In genomic region chr9:706606-707451, GRCh38 we compare ENCODE assay signal across 8 cellular contexts.
DNase-seq lines count a peak whose midpoint lies in the region; ATAC-seq, FAIRE-seq and TF ChIP-seq lines count a peak whose summit lies in the region.

No MANE protein-coding gene starts in this region.

- no TSS peak for BruUV-seq in K562 (replicated peaks; lab: Mats Ljungman, UMichigan)

- CTCF ChIA-PET in AG04449 (lab: Yijun Ruan, JAX): interaction anchor here (0.7 to 2.6 kb wide), 6 partner anchors 9 to 94 kb away, joined by 3 to 11 read pairs (median 4); no protein-coding TSS in a partner anchor
- CTCF ChIA-PET in K562 (lab: Yijun Ruan, JAX; ENCODE audit: low intra/inter-chr PET ratio): no interaction called here

- no peak for TF ChIP-seq EP300 in K562 (IDR thresholded peaks at IDR 0.05; ENCODE audit: low read length)

- no peak for FAIRE-seq in K562 (lab: Jason Lieb, UNC)

- H4K20me1 ChIP-seq in GM23248 (ENCODE audit: insufficient read depth) (no peaks in the 10 kb centered on the region), K562 (replicated peaks; ENCODE audit: control insufficient read depth, insufficient read depth, low read length) (no peaks in the 10 kb centered on the region)

- H3K27me3 ChIP-seq in GM23248 (replicated peaks; ENCODE audit: insufficient read depth) (no peaks in the 10 kb centered on the region), K562 (ENCODE audit: control insufficient read depth in 2 of 2, insufficient read depth in 2 of 2, low read length in 2 of 2) (peaks cover 10 to 28% of the 10 kb centered on the region in 2 experiments), prostate gland (replicated peaks; ENCODE audit: insufficient read depth) (no peaks in the 10 kb centered on the region)

- TF ChIP-seq CTCF in AG04449 (IDR thresholded peaks at IDR 0.05; ENCODE audit: insufficient read depth, low read length, missing control alignments): no peak
- no peak for TF ChIP-seq CTCF in K562 (IDR thresholded peaks at IDR 0.05 in 2 of 3, conservative IDR thresholded peaks at IDR 0.05 in 1 of 3; ENCODE audit: insufficient read depth in 2 of 3, low read depth in 1 of 3, low read length in 3 of 3)
- TF ChIP-seq CTCF in prostate gland (IDR thresholded peaks at IDR 0.05): no peak

- in situ Hi-C loops in GM23248 (cut with MboI) (no loop called here), K562 (cut with MboI) (no loop called here)

- H3K9ac ChIP-seq in GM23248: peak overlapping the region; percentile 83
- H3K9ac ChIP-seq in SK-N-MC (ENCODE audit: insufficient read length): peak overlapping the region; percentile 46
- H3K9ac ChIP-seq in K562 (ENCODE audit: insufficient read depth in 1 of 2, low read depth in 2 of 2, low read length in 2 of 2): peak overlapping the region in 1 of 2 experiments; percentile 68; a peak in 1 of 4 replicates

- no peak for TF ChIP-seq POLR2A in K562 (conservative IDR thresholded peaks at IDR 0.05)
- TF ChIP-seq POLR2A in prostate gland (IDR thresholded peaks at IDR 0.05): no peak

- no peak for TF ChIP-seq RAD21 in K562 (CRISPR knock-in tag; conservative IDR thresholded peaks at IDR 0.05 in 1 of 2, IDR thresholded peaks at IDR 0.05 in 1 of 2)

- WGBS in GM23248 (ENCODE audit: low coverage in 1 of 2, low lambda C conversion rate in 2 of 2, missing lambda C conversion rate in 2 of 2), 2 experiments: 1% methylated on average over 37 to 50 of the region's 51 CpGs
- 2% methylated on average over 20 of the region's 51 CpGs for WGBS in K562 (ENCODE audit: insufficient coverage, low coverage, missing lambda C conversion rate)
- 1% methylated on average over 42 of the region's 51 CpGs for WGBS in prostate gland

- peaks cover 10% of the 10 kb centered on the region; the same call in 1 of the 2 replicates for H3K36me3 ChIP-seq in GM23248 (ENCODE audit: low read depth)
- H3K36me3 ChIP-seq in SK-N-MC (ENCODE audit: insufficient read depth, low read length): peaks cover 14% of the 10 kb centered on the region
- no peaks in the 10 kb centered on the region for H3K36me3 ChIP-seq in K562 (ENCODE audit: control insufficient read depth, insufficient read depth, low read length)
- peaks cover 4 to 10% of the 10 kb centered on the region in 2 donors for H3K36me3 ChIP-seq in prostate gland

- intact Hi-C loops in K562 (cut with micrococcal nuclease) (no loop called here), prostate gland (cut with DNase I) (loop anchor here (5.0 kb wide), 1 partner anchor 40 kb away; no protein-coding TSS in a partner anchor)

- peak; percentile 74 for ATAC-seq in K562

- H3K9me3 ChIP-seq in GM23248 (ENCODE audit: low read depth) (no peaks in the 10 kb centered on the region), SK-N-MC (ENCODE audit: low read depth, low read length) (no peaks in the 10 kb centered on the region), K562 (replicated peaks; ENCODE audit: control insufficient read depth, insufficient read depth, low read depth, low read length) (no peaks in the 10 kb centered on the region), prostate gland (no peaks in the 10 kb centered on the region)

- H3K79me2 ChIP-seq in GM23248 (ENCODE audit: insufficient read depth): peaks cover 64% of the 10 kb centered on the region
- H3K79me2 ChIP-seq in K562 (ENCODE audit: control insufficient read depth, insufficient read depth, low read length): no peaks in the 10 kb centered on the region

- H3K4me2 ChIP-seq in GM23248 (ENCODE audit: unreplicated experiment) (peak overlapping the region; percentile 83), K562 (ENCODE audit: insufficient read depth, low read length) (peak overlapping the region; percentile 32; the same call in 1 of the 2 replicates)

- H3K27ac ChIP-seq in GM23248 (peak overlapping the region; percentile 80), SK-N-MC (peak overlapping the region; percentile 69), K562 (ENCODE audit: extremely low read depth, low read depth, low read length) (no peak overlapping the region), prostate gland (peak overlapping the region; percentile 83 to 87)

- POLR2A ChIA-PET in AG04449 (lab: Yijun Ruan, JAX): interaction anchor here (0.6 to 2.2 kb wide), 8 partner anchors 10 to 52 kb away, joined by 3 to 11 read pairs (median 4); no protein-coding TSS in a partner anchor
- POLR2A ChIA-PET in K562 (lab: Yijun Ruan, JAX): no interaction called here

- no peaks in the 10 kb centered on the region for H3K9me1 ChIP-seq in K562 (ENCODE audit: control insufficient read depth, insufficient read depth, low read length)

- H3K9me2 ChIP-seq in GM23248 (ENCODE audit: insufficient read depth): no peaks in the 10 kb centered on the region

- peaks cover 23% of the 10 kb centered on the region; the same call in 1 of the 2 replicates for H3F3A ChIP-seq in GM23248 (ENCODE audit: insufficient read depth)

- H3K4me1 ChIP-seq in GM23248 (ENCODE audit: insufficient read depth): peaks cover 29% of the 10 kb centered on the region
- peaks cover 0 to 5% of the 10 kb centered on the region in 2 experiments; a peak in 1 of 5 replicates for H3K4me1 ChIP-seq in K562 (replicated peaks in 1 of 2; ENCODE audit: control insufficient read depth in 2 of 2, insufficient read depth in 2 of 2, low read length in 2 of 2)
- H3K4me1 ChIP-seq in prostate gland (replicated peaks): no peaks in the 10 kb centered on the region

- H2AFZ ChIP-seq in GM23248: peak overlapping the region; percentile 82
- H2AFZ ChIP-seq in K562 (ENCODE audit: low read depth, low read length): no peak overlapping the region

- peak overlapping the region; percentile 59 for H3K4me3 ChIP-seq in AG04449 (ENCODE audit: low read depth, low read length)
- H3K4me3 ChIP-seq in GM23248: peak overlapping the region; percentile 71
- H3K4me3 ChIP-seq in SK-N-MC: peak overlapping the region; percentile 81
- H3K4me3 ChIP-seq in K562: 0 out of 2 replicates have a peak overlapping the region, but pooled peaks have one; percentile 3
- H3K4me3 ChIP-seq in prostate gland: peak overlapping the region; percentile 37 to 50

- no peak for DNase-seq in AG04449 (ENCODE audit: low read depth, low spot score)
- DNase-seq in GM23248: peak; percentile 86
- no peak for DNase-seq in SK-N-MC (ENCODE audit: low read depth, low spot score)
- DNase-seq in K562 (ENCODE audit: extremely low read depth in 1 of 4, low spot score in 3 of 4): peak; percentile 1 to 20 (median 14)
- peak in 40 of 51 donors; percentile 17 to 86 (median 54) for DNase-seq in hypothalamus (lab: John Stamatoyannopoulos, UW)
- DNase-seq in prostate gland (ENCODE audit: low spot score): peak; percentile 64
- no peak for DNase-seq in middle frontal gyrus (ENCODE audit: extremely low spot score, low spot score)
- DNase-seq in SHP77 (lab: John Stamatoyannopoulos, UW): no peak

TF ChIP-seq in K562, 482 proteins besides CTCF, POLR2A, EP300 and RAD21:
- TF ChIP-seq E2F6 (IDR thresholded peaks at IDR 0.05; ENCODE audit: borderline replicate concordance in 1 of 2, extremely low read depth in 1 of 2, insufficient read depth in 1 of 2, insufficient read length in 1 of 2, low read depth in 1 of 2, low read length in 1 of 2, poor library complexity in 1 of 2, severe bottlenecking in 1 of 2): peak in 1 of 2 experiments; percentile 84
- TF ChIP-seq HDAC2 (IDR thresholded peaks at IDR 0.05): no peak

Comparison
In these comparisons a context has a peak if more than half of its experiments do, and no peak if none do; other contexts are left out.
1. DNase-seq: peak in GM23248 (single experiment), K562 (4 of 4), hypothalamus (40 of 51) and prostate gland (single experiment); none in AG04449 (single experiment), SK-N-MC (single experiment), middle frontal gyrus (single experiment) and SHP77 (0 of 2).
2. H3K4me3 ChIP-seq: peak in every context shown above with its lines; median percentile 81 in SK-N-MC; 71 in GM23248; 59 in AG04449; 44 in prostate gland; 3 in K562.